ENCODE assay signal across 1 cellular context in the genomic region with DNA sequence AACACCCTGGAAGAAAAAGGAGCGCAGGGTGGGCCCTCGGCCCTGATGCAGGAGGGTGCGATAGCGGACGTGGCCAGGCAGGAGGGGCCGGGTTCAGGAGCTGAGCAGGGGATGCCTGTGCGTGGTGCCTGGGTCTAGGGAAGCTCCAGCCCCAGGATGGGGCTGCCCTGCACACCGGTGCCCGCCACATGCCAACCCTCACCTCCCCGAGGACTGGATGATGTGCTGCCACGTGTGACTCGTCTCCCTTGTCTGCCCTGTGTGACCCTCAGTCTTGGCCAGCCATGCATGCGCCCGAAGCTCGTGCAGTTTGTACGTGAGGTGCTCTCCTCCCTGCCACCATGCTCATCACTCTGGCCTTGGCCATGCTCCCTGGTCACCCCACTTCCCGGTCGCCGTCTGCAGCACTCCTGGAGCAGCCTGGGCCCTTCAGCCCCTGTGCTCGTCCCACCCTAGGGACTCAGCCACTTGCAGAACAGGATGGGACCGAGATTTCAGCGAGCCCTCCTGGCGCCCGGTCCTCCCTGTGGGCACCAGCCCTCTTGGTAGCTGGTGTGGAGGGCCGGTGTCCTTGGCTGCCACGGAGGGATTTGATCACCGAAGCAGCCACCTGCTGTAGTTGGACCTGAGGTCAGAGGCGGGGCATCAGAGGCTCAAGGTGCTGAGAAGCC.
TF ChIP-seq lines count a peak whose summit lies in the region.

No MANE protein-coding gene starts in this region.

TF ChIP-seq in IMR-90, 13 proteins besides CTCF, POLR2A, EP300 and RAD21 (continued from another document):
- no peak for TF ChIP-seq CHD1 (IDR thresholded peaks at IDR 0.05; ENCODE audit: low read depth, low read length)
- no peak for TF ChIP-seq SMC3 (IDR thresholded peaks at IDR 0.05; ENCODE audit: low read depth, low read length)
- no peak for TF ChIP-seq MAFK (IDR thresholded peaks at IDR 0.05; ENCODE audit: low read depth, low read length)
- TF ChIP-seq MAZ (IDR thresholded peaks at IDR 0.05; ENCODE audit: borderline replicate concordance, low read depth, low read length) = no peak
- TF ChIP-seq, protein P1, sequence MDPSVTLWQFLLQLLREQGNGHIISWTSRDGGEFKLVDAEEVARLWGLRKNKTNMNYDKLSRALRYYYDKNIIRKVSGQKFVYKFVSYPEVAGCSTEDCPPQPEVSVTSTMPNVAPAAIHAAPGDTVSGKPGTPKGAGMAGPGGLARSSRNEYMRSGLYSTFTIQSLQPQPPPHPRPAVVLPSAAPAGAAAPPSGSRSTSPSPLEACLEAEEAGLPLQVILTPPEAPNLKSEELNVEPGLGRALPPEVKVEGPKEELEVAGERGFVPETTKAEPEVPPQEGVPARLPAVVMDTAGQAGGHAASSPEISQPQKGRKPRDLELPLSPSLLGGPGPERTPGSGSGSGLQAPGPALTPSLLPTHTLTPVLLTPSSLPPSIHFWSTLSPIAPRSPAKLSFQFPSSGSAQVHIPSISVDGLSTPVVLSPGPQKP (IDR thresholded peaks at IDR 0.05; ENCODE audit: borderline replicate concordance, low read depth, low read length) = no peak
- no peak for TF ChIP-seq RFX5 (IDR thresholded peaks at IDR 0.05; ENCODE audit: low read depth, low read length)
- no peak for TF ChIP-seq NFE2L2 (IDR thresholded peaks at IDR 0.05; ENCODE audit: low read depth, low read length)
- no peak for TF ChIP-seq BHLHE40 (IDR thresholded peaks at IDR 0.05; ENCODE audit: low read depth, low read length)
- TF ChIP-seq RCOR1 (IDR thresholded peaks at IDR 0.05; ENCODE audit: insufficient replicate concordance, low read length) = no peak
- no peak for TF ChIP-seq FOS (IDR thresholded peaks at IDR 0.05; ENCODE audit: low read depth, low read length)
